ENCODE assay signal across 14 cellular contexts in the genomic region with DNA sequence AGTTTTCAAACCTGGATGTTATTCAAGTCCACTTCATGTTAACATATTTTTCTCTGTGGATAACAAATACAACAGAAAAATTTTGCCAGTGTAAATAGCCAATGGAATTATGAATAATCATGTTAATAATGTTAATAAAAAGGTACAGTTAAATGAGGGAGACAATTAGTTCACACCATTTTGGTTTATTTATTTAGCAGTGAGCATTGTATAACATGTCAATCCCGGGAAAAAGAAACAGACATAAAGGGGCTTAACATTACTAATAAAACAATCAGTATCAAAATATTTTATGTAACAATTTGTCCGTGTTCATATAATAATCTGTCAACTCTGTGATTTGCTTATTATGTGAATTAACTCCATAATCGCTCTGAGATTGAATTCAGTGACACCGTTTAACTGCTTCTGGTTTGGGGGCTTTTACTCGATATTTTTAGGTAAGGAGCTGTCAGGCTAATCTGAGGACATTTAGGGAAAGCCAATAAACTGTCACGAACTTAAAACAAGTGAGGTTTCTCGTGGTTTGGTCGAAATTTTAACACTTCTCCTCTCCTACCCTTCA.
DNase-seq lines count a peak whose midpoint lies in the region; ATAC-seq, FAIRE-seq and TF ChIP-seq lines count a peak whose summit lies in the region.
"Had no signal": no experiment of that assay in that cellular context is flagged by ENCODE, and none has a peak within 500 bp of the region (broad histone marks: within the 10 kb centered on the region; RNA-seq: fewer than 3 reads in every experiment).

No MANE protein-coding gene starts in this region.

- H3K27me3 ChIP-seq in A673 (replicated peaks; ENCODE audit: insufficient read depth, low read depth, low read length, poor library complexity) (peaks cover 4% of the 10 kb centered on the region), H1 (replicated peaks in 1 of 4; ENCODE audit: control insufficient read depth in 3 of 4, extremely low read depth in 1 of 4, insufficient read depth in 3 of 4, low read length in 3 of 4) (peaks cover 0 to 23% (median 8%) of the 10 kb centered on the region in 4 experiments; a peak in 5 of 7 replicates)

- no peak for TF ChIP-seq RAD21 in H1 (IDR thresholded peaks at IDR 0.05 in 1 of 2, conservative IDR thresholded peaks at IDR 0.05 in 1 of 2; ENCODE audit: low read depth in 2 of 2, low read length in 2 of 2)

- WGBS in H1 (ENCODE audit: extremely low coverage in 1 of 2, insufficient coverage in 1 of 2, insufficient read length in 1 of 2, insufficient replicate concordance in 2 of 2, low coverage in 1 of 2, low lambda C conversion rate in 2 of 2, missing lambda C conversion rate in 1 of 2), 2 experiments = 23% methylated on average over 8 of the region's 8 CpGs; no CpG with 5 or more reads in 1 of the 2 experiments

- POLR2A ChIA-PET in A673 (lab: Charles Lee; ENCODE audit: low non-redundant PET) = no interaction called here
- POLR2A ChIA-PET in H1 (lab: Charles Lee; ENCODE audit: partially characterized antibody) = interaction anchor here (0.6 to 3.2 kb wide), 6 partner anchors 9 to 96 kb away, joined by 3 to 9 read pairs (median 4); a partner anchor contains a TSS
- POLR2A ChIA-PET in T-cell (lab: Charles Lee) = no interaction called here

- TF ChIP-seq POLR2A in H1 (IDR thresholded peaks at IDR 0.05; ENCODE audit: control extremely low read depth in 1 of 2, low read depth in 2 of 2, low read length in 2 of 2) = no peak

- H3K4me2 ChIP-seq in H1 (ENCODE audit: insufficient read depth in 1 of 2, low read depth in 2 of 2, low read length in 2 of 2) = peak overlapping the region; percentile 55 to 86

- no peaks in the 10 kb centered on the region for H3K36me3 ChIP-seq in A673 (ENCODE audit: insufficient read depth, low read length, poor library complexity, severe bottlenecking)
- H3K36me3 ChIP-seq in H1 (ENCODE audit: control insufficient read depth in 2 of 4, insufficient read depth in 4 of 4, low read length in 3 of 4) = no peaks in the 10 kb centered on the region
- H3K36me3 ChIP-seq: BE2C, upper lobe of left lung had no signal

- no peak overlapping the region for H4K8ac ChIP-seq in H1 (ENCODE audit: extremely low read depth, insufficient read depth, low read length)

- H2AFZ ChIP-seq in H1 (ENCODE audit: low read length) = peak overlapping the region; percentile 87

- H3K79me1 ChIP-seq in H1 (ENCODE audit: low read depth, low read length) = no peaks in the 10 kb centered on the region

- H2AK5ac ChIP-seq in H1 (ENCODE audit: low read depth, low read length) = no peak overlapping the region

- TF ChIP-seq CTCF in A673 (conservative IDR thresholded peaks at IDR 0.05; ENCODE audit: low read depth, low read length) (no peak), HFFc6 (IDR thresholded peaks at IDR 0.05) (no peak), H1 (IDR thresholded peaks at IDR 0.05; ENCODE audit: control extremely low read depth in 1 of 3, insufficient read depth in 1 of 3, low read depth in 1 of 3, low read length in 3 of 3) (no peak)

- H2BK15ac ChIP-seq in H1 (ENCODE audit: low read length) = no peak overlapping the region

- H3K27ac ChIP-seq in A673 (ENCODE audit: low read depth, low read length, poor library complexity, severe bottlenecking) (no peak overlapping the region), H1 (ENCODE audit: low read depth, low read length) (no peak overlapping the region)
- H3K27ac ChIP-seq: upper lobe of left lung had no signal

- CTCF ChIA-PET in A673 (lab: Charles Lee) = interaction anchor here (0.6 kb wide), 1 partner anchor 86 kb away, joined by 4 read pairs; no protein-coding TSS in a partner anchor
- CTCF ChIA-PET in H1 (lab: Charles Lee; ENCODE audit: partially characterized antibody) = interaction anchor here (1.0 to 1.6 kb wide), 3 partner anchors 9 to 42 kb away, joined by 3 to 5 read pairs (median 4); no protein-coding TSS in a partner anchor
- CTCF ChIA-PET in T-cell (lab: Charles Lee) = no interaction called here

- DNase-seq in A673 (ENCODE audit: low spot score) = no peak
- DNase-seq in HFFc6 = no peak
- no peak for DNase-seq in H1 (ENCODE audit: low read depth in 1 of 2, low spot score in 2 of 2)
- DNase-seq in lung microvascular endothelial cell (ENCODE audit: low read depth in 2 of 2) = peak; percentile 2 to 8
- no peak for DNase-seq in midbrain (lab: John Stamatoyannopoulos, UW)
- DNase-seq in dedifferentiated amniotic fluid mesenchymal stem cell (ENCODE audit: extremely low spot score) = no peak
- no peak for DNase-seq in T-cell
- DNase-seq: activated CD4-positive, CD25-positive, alpha-beta regulatory T cell; BE2C; caudate nucleus; NCI-H748 treated with DMSO at 0.1 percent for 48 hours; SIG-M5 had no signal

- H3K23me2 ChIP-seq in H1 (ENCODE audit: low read depth, low read length) = no peaks in the 10 kb centered on the region; the same call in 1 of the 2 replicates

- ATAC-seq in HG02884 (IDR thresholded peaks at IDR 0.05; ENCODE audit: unreplicated experiment) (no peak), T-cell (replicated peaks in 1 of 4) (no peak)

- H3K9me3 Mint-ChIP-seq in HFFc6 (peaks cover 4% of the 10 kb centered on the region; the same call in 1 of the 2 replicates), T-cell (no peaks in the 10 kb centered on the region)

- no peaks in the 10 kb centered on the region for H4K20me1 ChIP-seq in H1 (replicated peaks in 1 of 2; ENCODE audit: control insufficient read depth in 1 of 2, insufficient read depth in 2 of 2, low read length in 2 of 2)

- H3K4me1 Mint-ChIP-seq in HFFc6 (ENCODE audit: low read depth) = peaks cover 38% of the 10 kb centered on the region
- H3K4me1 Mint-ChIP-seq in T-cell = peaks cover 0 to 11% (median 2%) of the 10 kb centered on the region in 3 donors

- no peak for FAIRE-seq in H1 (lab: Jason Lieb, UNC)

- H3K14ac ChIP-seq in H1 (ENCODE audit: insufficient read length) = no peak overlapping the region

- H2BK12ac ChIP-seq in H1 (ENCODE audit: low read depth, low read length) = no peak overlapping the region

- BruUV-seq in A673 (replicated peaks; lab: Mats Ljungman, UMichigan) = no TSS peak

- H3K4me3 Mint-ChIP-seq in HFFc6 (peak overlapping the region; percentile 88), T-cell (no peak overlapping the region)

- no peak overlapping the region for H3K56ac ChIP-seq in H1 (replicated peaks; ENCODE audit: insufficient read length, low read depth, low read length)

- H3K4ac ChIP-seq in H1 (replicated peaks; ENCODE audit: insufficient read length, low read depth, low read length) = no peak overlapping the region

- H3K18ac ChIP-seq in H1 (ENCODE audit: extremely low read depth, low read length) = no peak overlapping the region

- intact Hi-C loops in A673 (cut with micrococcal nuclease; ENCODE audit: unreplicated experiment) = no loop called here

- H2BK20ac ChIP-seq in H1 (ENCODE audit: low read length) = no peak overlapping the region

- H4K91ac ChIP-seq in H1 (replicated peaks; ENCODE audit: insufficient read length, low read length) = no peak overlapping the region

- H4K5ac ChIP-seq in H1 (ENCODE audit: insufficient read length, low read depth, low read length) = no peak overlapping the region

- H3K9ac ChIP-seq in H1 (replicated peaks in 1 of 4; ENCODE audit: extremely low read depth in 1 of 4, low read depth in 3 of 4, low read length in 3 of 4) = no peak overlapping the region

- H3K27ac Mint-ChIP-seq in HFFc6 (no peak overlapping the region; the same call in 1 of the 2 replicates), T-cell (no peak overlapping the region)

- H3K4me3 ChIP-seq in A673 (ENCODE audit: low read depth, low read length, poor library complexity, severe bottlenecking) (peak overlapping the region; percentile 65), H1 (ENCODE audit: extremely low read depth in 1 of 4, insufficient read depth in 2 of 4, low read depth in 3 of 4, low read length in 4 of 4) (peak overlapping the region; percentile 28 to 80 (median 60))
- H3K4me3 ChIP-seq: upper lobe of left lung had no signal

- peaks cover 5% of the 10 kb centered on the region for H3K36me3 Mint-ChIP-seq in HFFc6 (ENCODE audit: low read depth)
- no peaks in the 10 kb centered on the region for H3K36me3 Mint-ChIP-seq in T-cell

- H3K23ac ChIP-seq in H1 (ENCODE audit: insufficient read length) = no peak overlapping the region

- no peak overlapping the region for H2BK120ac ChIP-seq in H1 (replicated peaks; ENCODE audit: low read depth, low read length)

- no peak for TF ChIP-seq EP300 in H1 (IDR thresholded peaks at IDR 0.05; ENCODE audit: borderline replicate concordance in 1 of 2, low read depth in 2 of 2, low read length in 2 of 2)

- H3K27me3 Mint-ChIP-seq in HFFc6 (ENCODE audit: insufficient read depth) = peaks cover 3% of the 10 kb centered on the region
- peaks cover 49 to 57% of the 10 kb centered on the region in 2 donors for H3K27me3 Mint-ChIP-seq in T-cell

- H3K79me2 ChIP-seq in H1 (ENCODE audit: control insufficient read depth in 1 of 2, insufficient read depth in 2 of 2, low read length in 2 of 2) = no peaks in the 10 kb centered on the region

- H3K9me3 ChIP-seq in A673 (ENCODE audit: low read depth, low read length, poor library complexity, severe bottlenecking) (no peaks in the 10 kb centered on the region), H1 (ENCODE audit: insufficient read depth in 2 of 2, low read depth in 1 of 2, low read length in 1 of 2) (no peaks in the 10 kb centered on the region)
- H3K9me3 ChIP-seq: BE2C, upper lobe of left lung had no signal

- no peak overlapping the region; the same call in 1 of the 2 replicates for H2BK5ac ChIP-seq in H1 (ENCODE audit: low read depth, low read length)

- H3K4me1 ChIP-seq in A673 (ENCODE audit: insufficient read depth, low read length, poor library complexity, severe bottlenecking) (peaks cover 7% of the 10 kb centered on the region), H1 (replicated peaks in 1 of 4; ENCODE audit: control insufficient read depth in 3 of 4, insufficient read depth in 4 of 4, low read length in 3 of 4) (peaks cover 0 to 2% (median 0%) of the 10 kb centered on the region in 4 experiments; a peak in 2 of 7 replicates)
- H3K4me1 ChIP-seq: BE2C had no signal

TF ChIP-seq in H1, 55 proteins besides CTCF, POLR2A, EP300 and RAD21 (continues in another document):
- TF ChIP-seq YY1 (IDR thresholded peaks at IDR 0.05; ENCODE audit: low read depth, low read length) (no peak), EGR1 (IDR thresholded peaks at IDR 0.05; ENCODE audit: borderline replicate concordance, low read depth, low read length) (no peak), SIN3A (conservative IDR thresholded peaks at IDR 0.05 in 1 of 2, IDR thresholded peaks at IDR 0.05 in 1 of 2; ENCODE audit: low read depth in 1 of 2, low read length in 2 of 2) (no peak), BACH1 (IDR thresholded peaks at IDR 0.05; ENCODE audit: low read length) (no peak), BCL11A (IDR thresholded peaks at IDR 0.05; ENCODE audit: low read depth in 2 of 2, low read length in 2 of 2) (no peak), CHD2 (IDR thresholded peaks at IDR 0.05; ENCODE audit: low read length) (no peak)
- TF ChIP-seq, protein P1, sequence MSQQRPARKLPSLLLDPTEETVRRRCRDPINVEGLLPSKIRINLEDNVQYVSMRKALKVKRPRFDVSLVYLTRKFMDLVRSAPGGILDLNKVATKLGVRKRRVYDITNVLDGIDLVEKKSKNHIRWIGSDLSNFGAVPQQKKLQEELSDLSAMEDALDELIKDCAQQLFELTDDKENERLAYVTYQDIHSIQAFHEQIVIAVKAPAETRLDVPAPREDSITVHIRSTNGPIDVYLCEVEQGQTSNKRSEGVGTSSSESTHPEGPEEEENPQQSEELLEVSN (IDR thresholded peaks at IDR 0.05) = no peak

Comparison
In these comparisons a context has a peak if more than half of its experiments do, and no peak if none do; other contexts are left out.
1. DNase-seq: peak in lung microvascular endothelial cell (2 of 2); none in A673 (single experiment), HFFc6 (single experiment), H1 (0 of 2), midbrain (single experiment), dedifferentiated amniotic fluid mesenchymal stem cell (single experiment) and T-cell (0 of 34).
2. CTCF ChIA-PET loops: an anchor here in A673 (0.6 kb wide) and H1 (1.0 to 1.6 kb wide); none called in T-cell.